Comparison of ENCODE assay signal across 8 cellular contexts in genomic region chr14:105712670-105713069, GRCh38.
A peak's percentile ranks its signal among the peaks of the same experiment; 100 is the strongest.
DNase-seq lines count a peak whose midpoint lies in the region; ATAC-seq and TF ChIP-seq lines count a peak whose summit lies in the region.
"Not testable (repeated sequence)": the region's sequence is repeated elsewhere in the genome, so short reads cannot be mapped to it uniquely, and the experiment has no call there.

No MANE protein-coding gene starts in this region.

- H3K36me3 ChIP-seq in GM06990 (ENCODE audit: control insufficient read depth, insufficient read depth, low read length); RWPE2 (ENCODE audit: low read depth); endodermal cell (ENCODE audit: control insufficient read depth, insufficient read depth, low read length): not testable (repeated sequence)

- H3K9me3 ChIP-seq in RWPE2 (ENCODE audit: severe bottlenecking); endodermal cell (ENCODE audit: control insufficient read depth, low read length): not testable (repeated sequence)

- 81 to 100% methylated on average over 1 to 6 of the region's 18 CpGs for WGBS in endodermal cell (ENCODE audit: insufficient coverage in 1 of 2, insufficient read length in 1 of 2), 2 experiments

- peak; percentile 36 for ATAC-seq in HG02642 (IDR thresholded peaks at IDR 0.05; ENCODE audit: poor library complexity, unreplicated experiment)
- ATAC-seq in RWPE2 (ENCODE audit: low read depth); activated CD8-positive, alpha-beta memory T cell treated with anti-CD3 and anti-CD28 coated beads, Interleukin-2, amount 10 ng/mL, durations not matched to agents 7 days and 5 days; omental fat pad (ENCODE audit: low FRiP score): not testable (repeated sequence)
- peak; percentile 45 for ATAC-seq in memory B cell (ENCODE audit: low read depth)
- ATAC-seq in stimulated activated naive CD8-positive, alpha-beta T cell treated with anti-CD3 and anti-CD28 coated beads, Interleukin-15, Interleukin-2, amounts not matched to agents 100 U/mL and 50 U/mL, for 24 hours: peak; percentile 15

- not testable (repeated sequence) for H3K9me3 Mint-ChIP-seq in activated CD8-positive, alpha-beta memory T cell treated with anti-CD3 and anti-CD28 coated beads, Interleukin-2, amount 10 ng/mL, durations not matched to agents 7 days and 5 days (ENCODE audit: low read depth); memory B cell
- peaks cover 37% of the 10 kb centered on the region for H3K9me3 Mint-ChIP-seq in endodermal cell

- not testable (repeated sequence) for TF ChIP-seq CTCF in GM06990 (IDR thresholded peaks at IDR 0.05; ENCODE audit: insufficient read depth, low read length, poor library complexity, severe bottlenecking); RWPE2 (IDR thresholded peaks at IDR 0.05; ENCODE audit: poor library complexity, severe bottlenecking); endodermal cell (conservative IDR thresholded peaks at IDR 0.05); omental fat pad (IDR thresholded peaks at IDR 0.05)

- H3K27me3 ChIP-seq in GM06990 (replicated peaks; ENCODE audit: control insufficient read depth, insufficient read depth, low read length); RWPE2 (ENCODE audit: insufficient read depth, poor library complexity, severe bottlenecking); endodermal cell (ENCODE audit: control insufficient read depth, insufficient read depth, low read length, poor library complexity, severe bottlenecking): not testable (repeated sequence)

- not testable (repeated sequence) for H3K9ac ChIP-seq in endodermal cell (ENCODE audit: extremely low read depth, low read length, poor library complexity, severe bottlenecking)

- not testable (repeated sequence) for H3K36me3 Mint-ChIP-seq in activated CD8-positive, alpha-beta memory T cell treated with anti-CD3 and anti-CD28 coated beads, Interleukin-2, amount 10 ng/mL, durations not matched to agents 7 days and 5 days; endodermal cell (ENCODE audit: low read depth); memory B cell

- CTCF ChIA-PET in activated CD8-positive, alpha-beta memory T cell treated with anti-CD3 and anti-CD28 coated beads, Interleukin-2, amount 10 ng/mL, durations not matched to agents 7 days and 5 days (lab: Charles Lee): not testable (repeated sequence)

- not testable (repeated sequence) for H3K4me1 Mint-ChIP-seq in activated CD8-positive, alpha-beta memory T cell treated with anti-CD3 and anti-CD28 coated beads, Interleukin-2, amount 10 ng/mL, durations not matched to agents 7 days and 5 days; endodermal cell; memory B cell

- H3K4me3 Mint-ChIP-seq in activated CD8-positive, alpha-beta memory T cell treated with anti-CD3 and anti-CD28 coated beads, Interleukin-2, amount 10 ng/mL, durations not matched to agents 7 days and 5 days; endodermal cell; memory B cell: not testable (repeated sequence)

- H3K27ac ChIP-seq in RWPE2 (ENCODE audit: poor library complexity, severe bottlenecking); endodermal cell (ENCODE audit: low read depth, low read length): not testable (repeated sequence)

- not testable (repeated sequence) for H3K4me3 ChIP-seq in GM06990 (replicated peaks; ENCODE audit: low read depth, low read length); RWPE2 (ENCODE audit: severe bottlenecking); endodermal cell (ENCODE audit: low read length)

- not testable (repeated sequence) for H3K4me1 ChIP-seq in RWPE2 (ENCODE audit: insufficient read depth, poor library complexity, severe bottlenecking); endodermal cell (ENCODE audit: control insufficient read depth, insufficient read depth, low read length)

- DNase-seq in GM06990 (ENCODE audit: extremely low read depth, insufficient read length) (peak; percentile 61), RWPE2 (ENCODE audit: low spot score) (peak; percentile 75), endodermal cell (peak; percentile 13), omental fat pad (ENCODE audit: low spot score) (peak; percentile 9)
- DNase-seq in activated CD8-positive, alpha-beta memory T cell treated with anti-CD3 and anti-CD28 coated beads, Interleukin-2, amount 10 ng/mL, durations not matched to agents 7 days and 5 days: peak; percentile 40
- not testable (repeated sequence) for DNase-seq in memory B cell (ENCODE audit: low spot score in 2 of 2); stimulated activated naive CD8-positive, alpha-beta T cell treated with anti-CD3 and anti-CD28 coated beads, Interleukin-15, Interleukin-2, amounts not matched to agents 100 U/mL and 50 U/mL, for 24 hours

- not testable (repeated sequence) for H3K27me3 Mint-ChIP-seq in activated CD8-positive, alpha-beta memory T cell treated with anti-CD3 and anti-CD28 coated beads, Interleukin-2, amount 10 ng/mL, durations not matched to agents 7 days and 5 days; endodermal cell (ENCODE audit: insufficient read depth); memory B cell

- not testable (repeated sequence) for H3K27ac Mint-ChIP-seq in activated CD8-positive, alpha-beta memory T cell treated with anti-CD3 and anti-CD28 coated beads, Interleukin-2, amount 10 ng/mL, durations not matched to agents 7 days and 5 days; endodermal cell; memory B cell
